Comparison of ENCODE assay signal across 18 cellular contexts in genomic region chr7:142790565-142790964, GRCh38. TPM values are rescaled to one million over a fixed set of nuclear protein-coding genes. Genes with fewer than 3 reads are reported as not detected.
DNase-seq lines count a peak whose midpoint lies in the region; ATAC-seq lines count a peak whose summit lies in the region.
"Had no signal": no experiment of that assay in that cellular context is flagged by ENCODE, and none has a peak within 500 bp of the region (broad histone marks: within the 10 kb centered on the region; RNA-seq: fewer than 3 reads in every experiment).

No MANE protein-coding gene starts in this region.

- no peaks in the 10 kb centered on the region for H3K9me3 Mint-ChIP-seq in activated naive CD4-positive, alpha-beta T cell treated with anti-CD3 and anti-CD28 coated beads, Interleukin-2, amount 50 U/mL, for 24 hours

- H3K36me3 ChIP-seq in effector memory CD4-positive, alpha-beta T cell (ENCODE audit: control insufficient read depth, insufficient read depth, low read length), result no peaks in the 10 kb centered on the region
- H3K36me3 ChIP-seq: left ventricle myocardium inferior, right atrium auricular region had no signal

- peak overlapping the region; percentile 98 for H3K4me3 Mint-ChIP-seq in activated naive CD4-positive, alpha-beta T cell treated with anti-CD3 and anti-CD28 coated beads, Interleukin-2, amount 50 U/mL, for 24 hours
- peak overlapping the region; percentile 92 for H3K4me3 Mint-ChIP-seq in T-helper 17 cell

- no peak for DNase-seq in activated naive CD4-positive, alpha-beta T cell treated with Interleukin-2 at 50 U/mL for 16 hours
- no peak for DNase-seq in T-helper 17 cell
- DNase-seq in effector memory CD4-positive, alpha-beta T cell, result no peak
- no peak for DNase-seq in GM03348 (ENCODE audit: low spot score)
- no peak for DNase-seq in NCI-H1417 treated with DMSO at 0.1 percent for 48 hours (lab: John Stamatoyannopoulos, UW)
- DNase-seq: Calu3; effector CD4-positive, alpha-beta T cell; GOT3; head of caudate nucleus; left ventricle myocardium inferior; NCI-H1694 had no signal

- peak overlapping the region; percentile 99 for H3K27ac Mint-ChIP-seq in activated naive CD4-positive, alpha-beta T cell treated with anti-CD3 and anti-CD28 coated beads, Interleukin-2, amount 50 U/mL, for 24 hours
- peak overlapping the region; percentile 100 for H3K27ac Mint-ChIP-seq in T-helper 17 cell

- peaks cover 23% of the 10 kb centered on the region for H3K4me1 ChIP-seq in effector memory CD4-positive, alpha-beta T cell (ENCODE audit: control insufficient read depth, insufficient read depth, low read length, poor library complexity, severe bottlenecking)
- H3K4me1 ChIP-seq: left ventricle myocardium inferior, right atrium auricular region had no signal

- no peaks in the 10 kb centered on the region for H3K27me3 ChIP-seq in effector memory CD4-positive, alpha-beta T cell (replicated peaks; ENCODE audit: control insufficient read depth, insufficient read depth, low read length, poor library complexity, severe bottlenecking)
- H3K27me3 ChIP-seq: right atrium auricular region had no signal

- peaks cover 34% of the 10 kb centered on the region for H3K4me1 Mint-ChIP-seq in activated naive CD4-positive, alpha-beta T cell treated with anti-CD3 and anti-CD28 coated beads, Interleukin-2, amount 50 U/mL, for 24 hours
- peaks cover 43% of the 10 kb centered on the region for H3K4me1 Mint-ChIP-seq in T-helper 17 cell

- peak overlapping the region; percentile 59 for H3K4me3 ChIP-seq in effector memory CD4-positive, alpha-beta T cell (ENCODE audit: insufficient read depth, low read depth, low read length, poor library complexity, severe bottlenecking)
- H3K4me3 ChIP-seq: left ventricle myocardium inferior, right atrium auricular region had no signal

- no peak for ATAC-seq in T-helper 17 cell
- no peak for ATAC-seq in HG03565 (IDR thresholded peaks at IDR 0.05; ENCODE audit: unreplicated experiment)

- peak overlapping the region; percentile 84 for H3K27ac ChIP-seq in effector memory CD4-positive, alpha-beta T cell (ENCODE audit: insufficient read depth, low read length, poor library complexity, severe bottlenecking)
- H3K27ac ChIP-seq: left ventricle myocardium inferior, right atrium auricular region, VCaP had no signal

- H3K9me3 ChIP-seq in T-helper 17 cell (ENCODE audit: control insufficient read depth, low read length, poor library complexity, severe bottlenecking), result no peaks in the 10 kb centered on the region
- no peaks in the 10 kb centered on the region for H3K9me3 ChIP-seq in effector memory CD4-positive, alpha-beta T cell (ENCODE audit: control insufficient read depth, low read length)
- H3K9me3 ChIP-seq: left ventricle myocardium inferior, right atrium auricular region had no signal

- no peaks in the 10 kb centered on the region for H3K27me3 Mint-ChIP-seq in activated naive CD4-positive, alpha-beta T cell treated with anti-CD3 and anti-CD28 coated beads, Interleukin-2, amount 50 U/mL, for 24 hours
- H3K27me3 Mint-ChIP-seq in T-helper 17 cell, result no peaks in the 10 kb centered on the region

- H3K36me3 Mint-ChIP-seq in activated naive CD4-positive, alpha-beta T cell treated with anti-CD3 and anti-CD28 coated beads, Interleukin-2, amount 50 U/mL, for 24 hours, result peaks cover 44% of the 10 kb centered on the region
- H3K36me3 Mint-ChIP-seq in T-helper 17 cell (ENCODE audit: low read depth), result peaks cover 14% of the 10 kb centered on the region

RNA-seq across cellular contexts. Expression of gene PRSS2, which starts 19.8 kb away (rescaled TPM):
- not detected for total RNA-seq in T-helper 17 cell
- total RNA-seq: fibroblast of lung, left ventricle myocardium inferior, subcutaneous adipose tissue had no signal

RNA-seq across cellular contexts. Expression of gene PRSS1, which starts 41.3 kb away (rescaled TPM):
- total RNA-seq in T-helper 17 cell, result not detected
- total RNA-seq: fibroblast of lung, left ventricle myocardium inferior, omental fat pad, right atrium auricular region, subcutaneous adipose tissue had no signal
